16 cellular contexts compared by ENCODE assay signal in the genomic region with DNA sequence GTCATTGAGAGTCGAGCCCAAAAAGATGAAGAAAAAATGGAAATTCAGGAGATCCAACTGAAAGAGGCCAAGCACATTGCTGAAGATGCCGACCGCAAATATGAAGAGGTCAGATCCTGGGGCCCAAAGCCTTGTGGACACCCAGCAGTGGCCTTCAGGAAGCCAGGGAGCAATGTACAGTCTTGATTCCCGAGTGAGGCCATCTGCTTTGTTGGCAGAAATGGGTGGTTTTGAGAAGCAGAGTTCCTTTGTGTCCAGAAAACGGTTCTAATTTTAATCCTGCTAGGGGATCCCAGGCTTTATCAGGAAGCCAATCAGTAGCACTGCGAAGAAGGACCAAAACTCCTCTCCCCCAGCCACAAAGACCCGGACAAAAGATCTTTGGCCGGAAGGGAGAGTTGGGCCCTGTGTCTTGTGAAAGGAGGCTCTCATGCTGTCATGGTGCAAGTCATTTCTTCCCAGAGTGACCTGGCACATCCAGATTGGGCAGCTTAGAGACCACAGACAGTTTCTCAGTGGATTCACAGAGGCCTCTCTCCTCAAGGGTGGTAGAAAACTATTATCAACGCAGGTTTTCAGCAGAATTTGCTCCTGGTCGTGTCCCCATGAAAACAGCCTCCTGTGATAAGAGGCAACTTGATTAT. TPM values are rescaled to one million over a fixed set of nuclear protein-coding genes. Genes with fewer than 3 reads are reported as not detected.
DNase-seq lines count a peak whose midpoint lies in the region; ATAC-seq and TF ChIP-seq lines count a peak whose summit lies in the region.
"Had no signal": no experiment of that assay in that cellular context is flagged by ENCODE, and none has a peak within 500 bp of the region (broad histone marks: within the 10 kb centered on the region; RNA-seq: fewer than 3 reads in every experiment).

No MANE protein-coding gene starts in this region.

- no peak for TF ChIP-seq EP300 in sigmoid colon (IDR thresholded peaks at IDR 0.05)

- DNase-seq in ELF-1 (ENCODE audit: low read depth, low spot score) (peak; percentile 6), WTC11 (ENCODE audit: low spot score) (no peak), glomerular visceral epithelial cell (ENCODE audit: extremely low spot score) (peak; percentile 13), sigmoid colon (no peak), 8988T (no peak), NCI-H82 (lab: John Stamatoyannopoulos, UW) (no peak), mesothelial cell of epicardium (ENCODE audit: low spot score in 2 of 2, unreplicated experiment in 2 of 2) (no peak)
- DNase-seq in stimulated activated naive B cell treated with anti-CD40 and anti-IgM and Interleukin-4, amounts not matched to agents 10 μg/mL and 1 μg/mL and 100 μg/mL, for 72 hours = no peak
- DNase-seq: anterior cingulate cortex; DND-41; mesendoderm; NCI-H1436 treated with DMSO at 0.1 percent for 48 hours; NCI-H345; stimulated activated naive CD8-positive, alpha-beta T cell treated with anti-CD3 and anti-CD28 coated beads, Interleukin-15, Interleukin-2, amounts not matched to agents 100 U/mL and 50 U/mL, for 24 hours had no signal

- H3K4me1 Mint-ChIP-seq in WTC11 (0 out of 2 replicates have a peak, but pooled peaks cover 4% of the 10 kb centered on the region), mesothelial cell of epicardium (peaks cover 34% of the 10 kb centered on the region)
- no peaks in the 10 kb centered on the region for H3K4me1 Mint-ChIP-seq in stimulated activated naive B cell treated with anti-CD40 and anti-IgM and Interleukin-4, amounts not matched to agents 10 μg/mL and 1 μg/mL and 100 μg/mL, for 72 hours

- ATAC-seq in WTC11 = no peak
- no peak for ATAC-seq in stimulated activated naive B cell treated with anti-CD40 and anti-IgM and Interleukin-4, amounts not matched to agents 10 μg/mL and 1 μg/mL and 100 μg/mL, for 72 hours (replicated peaks)
- ATAC-seq: stimulated activated naive CD8-positive, alpha-beta T cell treated with anti-CD3 and anti-CD28 coated beads, Interleukin-15, Interleukin-2, amounts not matched to agents 100 U/mL and 50 U/mL, for 24 hours had no signal

- H3K36me3 Mint-ChIP-seq in WTC11 (peaks cover 93% of the 10 kb centered on the region), mesothelial cell of epicardium (peaks cover 66% of the 10 kb centered on the region)
- peaks cover 19 to 30% of the 10 kb centered on the region in 2 donors for H3K36me3 Mint-ChIP-seq in stimulated activated naive B cell treated with anti-CD40 and anti-IgM and Interleukin-4, amounts not matched to agents 10 μg/mL and 1 μg/mL and 100 μg/mL, for 72 hours

- H3K4me1 ChIP-seq in sigmoid colon = peaks cover 0 to 100% (median 96%) of the 10 kb centered on the region in 4 donors

- H3K27me3 ChIP-seq in sigmoid colon = no peaks in the 10 kb centered on the region

- no peak overlapping the region for H3K4me3 Mint-ChIP-seq in WTC11
- no peak overlapping the region for H3K4me3 Mint-ChIP-seq in stimulated activated naive B cell treated with anti-CD40 and anti-IgM and Interleukin-4, amounts not matched to agents 10 μg/mL and 1 μg/mL and 100 μg/mL, for 72 hours
- H3K4me3 Mint-ChIP-seq in mesothelial cell of epicardium = no peak overlapping the region
- H3K4me3 Mint-ChIP-seq: neural crest cell had no signal

- H3K4me3 ChIP-seq in sigmoid colon = no peak overlapping the region

- no peaks in the 10 kb centered on the region for H3K27me3 Mint-ChIP-seq in WTC11 (ENCODE audit: low read depth)
- H3K27me3 Mint-ChIP-seq in stimulated activated naive B cell treated with anti-CD40 and anti-IgM and Interleukin-4, amounts not matched to agents 10 μg/mL and 1 μg/mL and 100 μg/mL, for 72 hours = no peaks in the 10 kb centered on the region
- no peaks in the 10 kb centered on the region for H3K27me3 Mint-ChIP-seq in mesothelial cell of epicardium (ENCODE audit: low read depth)

- peaks cover 72 to 100% (median 81%) of the 10 kb centered on the region in 4 donors for H3K36me3 ChIP-seq in sigmoid colon

- H3K9me3 ChIP-seq in sigmoid colon = no peaks in the 10 kb centered on the region

- CTCF ChIA-PET in WTC11 (lab: Charles Lee) = interaction anchor here (1.4 kb wide), 1 partner anchor 12 kb away, joined by 6 read pairs; no protein-coding TSS in a partner anchor

- H3K9me3 Mint-ChIP-seq in WTC11 (no peaks in the 10 kb centered on the region), mesothelial cell of epicardium (no peaks in the 10 kb centered on the region)
- no peaks in the 10 kb centered on the region for H3K9me3 Mint-ChIP-seq in stimulated activated naive B cell treated with anti-CD40 and anti-IgM and Interleukin-4, amounts not matched to agents 10 μg/mL and 1 μg/mL and 100 μg/mL, for 72 hours
- H3K9me3 Mint-ChIP-seq: neural crest cell had no signal

- no peak for TF ChIP-seq POLR2A in sigmoid colon (IDR thresholded peaks at IDR 0.05)

- POLR2A ChIA-PET in WTC11 (lab: Charles Lee) = interaction anchor here (2.0 kb wide), 1 partner anchor 16 kb away, joined by 4 read pairs; no protein-coding TSS in a partner anchor

- WGBS in sigmoid colon, 2 donors = 73 to 79% methylated on average over 10 of the region's 10 CpGs

- no peak for TF ChIP-seq CTCF in WTC11 (IDR thresholded peaks at IDR 0.05)
- TF ChIP-seq CTCF in sigmoid colon (IDR thresholded peaks at IDR 0.05) = no peak
- TF ChIP-seq CTCF in mesothelial cell of epicardium (IDR thresholded peaks at IDR 0.05; ENCODE audit: unreplicated experiment) = no peak

- H3K27ac Mint-ChIP-seq in WTC11 = peak overlapping the region; percentile 62
- no peak overlapping the region for H3K27ac Mint-ChIP-seq in stimulated activated naive B cell treated with anti-CD40 and anti-IgM and Interleukin-4, amounts not matched to agents 10 μg/mL and 1 μg/mL and 100 μg/mL, for 72 hours
- no peak overlapping the region for H3K27ac Mint-ChIP-seq in mesothelial cell of epicardium

- intact Hi-C loops in sigmoid colon (cut with DNase I) = loop anchor here (10.0 kb wide), 1 partner anchor 545 kb away; no protein-coding TSS in a partner anchor

- peak overlapping the region; percentile 97 to 99 (median 98) for H3K27ac ChIP-seq in sigmoid colon
- H3K27ac ChIP-seq: epithelial cell of prostate had no signal

TF ChIP-seq in WTC11, 78 proteins besides CTCF, POLR2A, EP300 and RAD21:
- TF ChIP-seq TEAD4 (CRISPR knock-in tag; IDR thresholded peaks at IDR 0.05) (no peak), GRHL2 (CRISPR knock-in tag; IDR thresholded peaks at IDR 0.05; ENCODE audit: insufficient replicate concordance, severe bottlenecking) (no peak), RORB (CRISPR knock-in tag; IDR thresholded peaks at IDR 0.05) (no peak), RELA (CRISPR knock-in tag; IDR thresholded peaks at IDR 0.05; ENCODE audit: borderline replicate concordance) (no peak)
- TF ChIP-seq, protein P1, sequence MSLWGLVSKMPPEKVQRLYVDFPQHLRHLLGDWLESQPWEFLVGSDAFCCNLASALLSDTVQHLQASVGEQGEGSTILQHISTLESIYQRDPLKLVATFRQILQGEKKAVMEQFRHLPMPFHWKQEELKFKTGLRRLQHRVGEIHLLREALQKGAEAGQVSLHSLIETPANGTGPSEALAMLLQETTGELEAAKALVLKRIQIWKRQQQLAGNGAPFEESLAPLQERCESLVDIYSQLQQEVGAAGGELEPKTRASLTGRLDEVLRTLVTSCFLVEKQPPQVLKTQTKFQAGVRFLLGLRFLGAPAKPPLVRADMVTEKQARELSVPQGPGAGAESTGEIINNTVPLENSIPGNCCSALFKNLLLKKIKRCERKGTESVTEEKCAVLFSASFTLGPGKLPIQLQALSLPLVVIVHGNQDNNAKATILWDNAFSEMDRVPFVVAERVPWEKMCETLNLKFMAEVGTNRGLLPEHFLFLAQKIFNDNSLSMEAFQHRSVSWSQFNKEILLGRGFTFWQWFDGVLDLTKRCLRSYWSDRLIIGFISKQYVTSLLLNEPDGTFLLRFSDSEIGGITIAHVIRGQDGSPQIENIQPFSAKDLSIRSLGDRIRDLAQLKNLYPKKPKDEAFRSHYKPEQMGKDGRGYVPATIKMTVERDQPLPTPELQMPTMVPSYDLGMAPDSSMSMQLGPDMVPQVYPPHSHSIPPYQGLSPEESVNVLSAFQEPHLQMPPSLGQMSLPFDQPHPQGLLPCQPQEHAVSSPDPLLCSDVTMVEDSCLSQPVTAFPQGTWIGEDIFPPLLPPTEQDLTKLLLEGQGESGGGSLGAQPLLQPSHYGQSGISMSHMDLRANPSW (CRISPR knock-in tag; conservative IDR thresholded peaks at IDR 0.05; ENCODE audit: low read depth) = no peak

RNA-seq across cellular contexts. Expression of a gene that starts 17.1 kb away (rescaled TPM):
- total RNA-seq in WTC11 (2021) (370 to 421 TPM (median 382 TPM) in 3 replicates), sigmoid colon (1,000 to 10,000 TPM; 2,634 to 4,179 (median 3,850) TPM), mesothelial cell of epicardium (635 to 667 TPM (median 659 TPM) in 3 replicates)
- 100 to 1,000 TPM; 438 to 950 (median 563) TPM for polyA plus RNA-seq in sigmoid colon

Comparison
In these comparisons a context has a peak if more than half of its experiments do, and no peak if none do; other contexts are left out.
1. DNase-seq: peak in ELF-1 (single experiment) and glomerular visceral epithelial cell (single experiment); none in WTC11 (single experiment), sigmoid colon (single experiment), 8988T (single experiment), stimulated activated naive B cell treated with anti-CD40 and anti-IgM and Interleukin-4, amounts not matched to agents 10 μg/mL and 1 μg/mL and 100 μg/mL, for 72 hours (single experiment), NCI-H82 (single experiment) and mesothelial cell of epicardium (0 of 2).